20 cellular contexts compared by ENCODE assay signal in genomic region chr7:100464791-100465190, GRCh38. TPM values are rescaled to one million over a fixed set of nuclear protein-coding genes. Genes with fewer than 3 reads are reported as not detected.
DNase-seq lines count a peak whose midpoint lies in the region; ATAC-seq and TF ChIP-seq lines count a peak whose summit lies in the region.
"Had no signal": no experiment of that assay in that cellular context is flagged by ENCODE, and none has a peak within 500 bp of the region (broad histone marks: within the 10 kb centered on the region; RNA-seq: fewer than 3 reads in every experiment).

No MANE protein-coding gene starts in this region.

- H3K27ac Mint-ChIP-seq in stimulated activated naive CD8-positive, alpha-beta T cell treated with anti-CD3 and anti-CD28 coated beads, Interleukin-15, Interleukin-2, amounts not matched to agents 100 ng/mL and 50 ng/mL, for 24 hours = peak overlapping the region; percentile 4
- H3K27ac Mint-ChIP-seq in brain = peak overlapping the region in 3 of 5 experiments; percentile 31 to 87 (median 51)

- H3K9me3 ChIP-seq in testis (no peaks in the 10 kb centered on the region), thyroid gland (no peaks in the 10 kb centered on the region)
- H3K9me3 ChIP-seq: A549, HAP-1 had no signal

- TF ChIP-seq CTCF in brain (conservative IDR thresholded peaks at IDR 0.05) = no peak
- no peak for TF ChIP-seq CTCF in testis (IDR thresholded peaks at IDR 0.05)
- no peak for TF ChIP-seq CTCF in thyroid gland (IDR thresholded peaks at IDR 0.05)

- H3K4me1 ChIP-seq in testis (peaks cover 23% of the 10 kb centered on the region), thyroid gland (peaks cover 18 to 32% of the 10 kb centered on the region in 2 donors)
- H3K4me1 ChIP-seq: HAP-1 had no signal

- H3K4me3 ChIP-seq in testis (no peak overlapping the region), thyroid gland (replicated peaks in 1 of 3) (no peak overlapping the region)
- H3K4me3 ChIP-seq: A549, GM12878, GM23248, HAP-1 had no signal

- H3K27me3 Mint-ChIP-seq in stimulated activated naive CD8-positive, alpha-beta T cell treated with anti-CD3 and anti-CD28 coated beads, Interleukin-15, Interleukin-2, amounts not matched to agents 100 ng/mL and 50 ng/mL, for 24 hours = no peaks in the 10 kb centered on the region
- H3K27me3 Mint-ChIP-seq in brain = no peaks in the 10 kb centered on the region

- H3K36me3 Mint-ChIP-seq in stimulated activated naive CD8-positive, alpha-beta T cell treated with anti-CD3 and anti-CD28 coated beads, Interleukin-15, Interleukin-2, amounts not matched to agents 100 ng/mL and 50 ng/mL, for 24 hours (ENCODE audit: low read depth) = peaks cover 4% of the 10 kb centered on the region
- H3K36me3 Mint-ChIP-seq in brain = no peaks in the 10 kb centered on the region

- H3K27me3 ChIP-seq in testis (no peaks in the 10 kb centered on the region), thyroid gland (no peaks in the 10 kb centered on the region)

- intact Hi-C loops in testis (cut with DNase I; ENCODE audit: low total_unique reads) = loop anchor here (5.0 kb wide), 1 partner anchor 228 kb away; the partner anchor contains the start of gene GIGYF1
- intact Hi-C loops in thyroid gland (cut with DNase I) = loop anchor here (10.0 kb wide), 2 partner anchors 220 to 260 kb away; partner anchors contain the start of gene EPO

- H3K27ac ChIP-seq in testis (peak overlapping the region; percentile 50 to 63), thyroid gland (no peak overlapping the region)
- H3K27ac ChIP-seq: A549, GM23248 had no signal

- DNase-seq in stimulated activated naive CD8-positive, alpha-beta T cell treated with anti-CD3 and anti-CD28 coated beads, Interleukin-15, Interleukin-2, amounts not matched to agents 100 U/mL and 50 U/mL, for 24 hours = no peak
- DNase-seq in testis = no peak
- DNase-seq in thyroid gland = no peak
- DNase-seq in NCI-H748 treated with DMSO at 0.1 percent for 48 hours (lab: John Stamatoyannopoulos, UW) = no peak
- DNase-seq: Calu3; CD8-positive, alpha-beta T cell; DMS53; NCI-H1105; NCI-H1694; NCI-H2081 treated with DMSO at 0.1 percent for 48 hours; NCI-H446 treated with DMSO at 0.1 percent for 48 hours; NCI-H69; NK-92 treated with Interleukin-12 subunit alpha and Interleukin-12 subunit beta, amount 100 ng/mL, for 24 hours; Right ventricle myocardium superior had no signal

- no peak for ATAC-seq in stimulated activated naive CD8-positive, alpha-beta T cell treated with anti-CD3 and anti-CD28 coated beads, Interleukin-15, Interleukin-2, amounts not matched to agents 100 U/mL and 50 U/mL, for 24 hours
- ATAC-seq: A549; CD8-positive, alpha-beta T cell; GM12878 had no signal

- whole genome bisulfite sequencing in testis, 2 donors = 89 to 100% methylated on average over 2 of the region's 2 CpGs
- 90 to 94% methylated on average over 2 of the region's 2 CpGs for WGBS in thyroid gland, 2 donors

- H3K36me3 ChIP-seq in testis (ENCODE audit: low read depth, missing control alignments) = no peaks in the 10 kb centered on the region
- peaks cover 0 to 5% of the 10 kb centered on the region in 2 donors for H3K36me3 ChIP-seq in thyroid gland
- H3K36me3 ChIP-seq: HAP-1 had no signal

- no peaks in the 10 kb centered on the region for H3K9me3 Mint-ChIP-seq in stimulated activated naive CD8-positive, alpha-beta T cell treated with anti-CD3 and anti-CD28 coated beads, Interleukin-15, Interleukin-2, amounts not matched to agents 100 ng/mL and 50 ng/mL, for 24 hours
- H3K9me3 Mint-ChIP-seq in brain = no peaks in the 10 kb centered on the region
- H3K9me3 Mint-ChIP-seq: CD8-positive, alpha-beta T cell had no signal

- no peak overlapping the region for H3K4me3 Mint-ChIP-seq in stimulated activated naive CD8-positive, alpha-beta T cell treated with anti-CD3 and anti-CD28 coated beads, Interleukin-15, Interleukin-2, amounts not matched to agents 100 ng/mL and 50 ng/mL, for 24 hours
- no peak overlapping the region for H3K4me3 Mint-ChIP-seq in brain
- H3K4me3 Mint-ChIP-seq: CD8-positive, alpha-beta T cell had no signal

- peaks cover 2% of the 10 kb centered on the region for H3K4me1 Mint-ChIP-seq in stimulated activated naive CD8-positive, alpha-beta T cell treated with anti-CD3 and anti-CD28 coated beads, Interleukin-15, Interleukin-2, amounts not matched to agents 100 ng/mL and 50 ng/mL, for 24 hours (ENCODE audit: low read depth)
- H3K4me1 Mint-ChIP-seq in brain = peaks cover 41% of the 10 kb centered on the region

- TF ChIP-seq POLR2A in testis (IDR thresholded peaks at IDR 0.05) (no peak), thyroid gland (IDR thresholded peaks at IDR 0.05) (no peak)

RNA-seq across cellular contexts. Expression of gene SPACDR, which starts 0.7 kb away (rescaled TPM):
- polyA plus RNA-seq in brain (ENCODE audit: insufficient read depth, low read depth, low replicate concordance) = 1.6 TPM
- total RNA-seq in testis = 10 to 100 TPM; 34.0 to 45.8 TPM
- polyA plus RNA-seq in testis (ENCODE audit: insufficient read depth, low read depth, low replicate concordance) = 84.9 TPM
- total RNA-seq in thyroid gland = 1 to 10 TPM in 1 of 4 donors, not detected in 3; 2.0 TPM
- total RNA-seq: GM23248 had no signal

RNA-seq across cellular contexts. Expression of gene TSC22D4, which starts 14.2 kb away (rescaled TPM):
- 383 TPM for polyA plus RNA-seq in brain (ENCODE audit: insufficient read depth, low read depth, low replicate concordance)
- total RNA-seq in testis = 100 to 1,000 TPM; 135 to 165 TPM
- polyA plus RNA-seq in testis (ENCODE audit: insufficient read depth, low read depth, low replicate concordance) = 57.4 TPM
- total RNA-seq in thyroid gland = 10 to 100 TPM; 22.7 to 37.8 (median 27.9) TPM

RNA-seq across cellular contexts. Expression of gene NYAP1, which starts 18.9 kb away (rescaled TPM):
- 20.8 TPM for polyA plus RNA-seq in brain (ENCODE audit: insufficient read depth, low read depth, low replicate concordance)
- 10 to 100 TPM; 24.7 to 27.3 TPM for total RNA-seq in testis
- polyA plus RNA-seq in testis (ENCODE audit: insufficient read depth, low read depth, low replicate concordance) = 15.7 TPM
- total RNA-seq in thyroid gland = 1 to 10 TPM in 2 of 4 donors, under 1 TPM in 1, not detected in 1; 0.40 to 1.3 (median 1.0) TPM
- total RNA-seq: GM23248 had no signal
- polyA plus RNA-seq: GM23248 had no signal

RNA-seq across cellular contexts. Expression of gene PPP1R35, which starts 28.5 kb away (rescaled TPM):
- polyA plus RNA-seq in brain (ENCODE audit: insufficient read depth, low read depth, low replicate concordance) (34.4 TPM), testis (ENCODE audit: insufficient read depth, low read depth, low replicate concordance) (76.4 TPM)
- total RNA-seq in testis (100 to 1,000 TPM in 1 of 2 donors, 10 to 100 TPM in 1; 97.6 to 128 TPM), thyroid gland (10 to 100 TPM; 28.4 to 67.2 (median 45.5) TPM)

RNA-seq across cellular contexts. Expression of gene MEPCE, which starts 35.2 kb away (rescaled TPM):
- polyA plus RNA-seq in brain (ENCODE audit: insufficient read depth, low read depth, low replicate concordance) (57.4 TPM), testis (ENCODE audit: insufficient read depth, low read depth, low replicate concordance) (182 TPM)
- total RNA-seq in testis (10 to 100 TPM; 74.6 to 89.3 TPM), thyroid gland (10 to 100 TPM; 42.9 to 48.7 (median 45.6) TPM)

Comparison
In these comparisons a context has a peak if more than half of its experiments do, and no peak if none do; other contexts are left out.
1. H3K27ac ChIP-seq: peak in testis (2 of 2); none in thyroid gland (0 of 3).
2. RNA of gene SPACDR, which starts 0.7 kb away (total RNA-seq): 34.0 to 45.8 TPM in testis; 2.0 TPM in thyroid gland; every median in the first group is over 10 times any median in the second.
3. RNA of gene NYAP1, which starts 18.9 kb away (total RNA-seq): 24.7 to 27.3 TPM in testis; 0.40 to 1.3 TPM in thyroid gland; every median in the first group is over 10 times any median in the second.